8 cellular contexts compared by ENCODE assay signal in genomic region chr12:98592825-98593322, GRCh38. TPM values are rescaled to one million over a fixed set of nuclear protein-coding genes. Genes with fewer than 3 reads are reported as not detected.
DNase-seq lines count a peak whose midpoint lies in the region; ATAC-seq, FAIRE-seq and TF ChIP-seq lines count a peak whose summit lies in the region.

No MANE protein-coding gene starts in this region.

- peaks cover 38% of the 10 kb centered on the region for H3K36me3 Mint-ChIP-seq in activated CD4-positive, alpha-beta memory T cell treated with anti-CD3 and anti-CD28 coated beads, Interleukin-2, amount 10 ng/mL, durations not matched to agents 7 days and 5 days (ENCODE audit: low read depth)

- peak overlapping the region; percentile 50 to 74 for H3K9ac ChIP-seq in kidney (ENCODE audit: low read length in 2 of 2)

- H3K4me3 Mint-ChIP-seq in activated CD4-positive, alpha-beta memory T cell treated with anti-CD3 and anti-CD28 coated beads, Interleukin-2, amount 10 ng/mL, durations not matched to agents 7 days and 5 days, result peak overlapping the region; percentile 86

- H3K27ac ChIP-seq in C4-2B, result peak overlapping the region; percentile 99
- H3K27ac ChIP-seq in kidney (ENCODE audit: low read depth in 2 of 2, low read length in 2 of 2), result peak overlapping the region; percentile 80 to 83
- peak overlapping the region; percentile 78 to 90 for H3K27ac ChIP-seq in thoracic aorta

- ATAC-seq in HG03378 (IDR thresholded peaks at IDR 0.05; ENCODE audit: unreplicated experiment) (peak; percentile 2), thoracic aorta (ENCODE audit: insufficient number of reproducible peaks, low FRiP score, low read depth) (no peak), HG03108 (IDR thresholded peaks at IDR 0.05; ENCODE audit: unreplicated experiment) (no peak), GM18502 (IDR thresholded peaks at IDR 0.05; ENCODE audit: poor library complexity, unreplicated experiment) (no peak)

- no peaks in the 10 kb centered on the region for H3K27me3 ChIP-seq in thoracic aorta (replicated peaks; ENCODE audit: insufficient read depth)

- peaks cover 0 to 4% of the 10 kb centered on the region in 2 donors for H3K4me1 ChIP-seq in kidney (ENCODE audit: control insufficient read depth in 1 of 2, insufficient read depth in 1 of 2, low read depth in 1 of 2, low read length in 2 of 2)
- H3K4me1 ChIP-seq in thoracic aorta (ENCODE audit: control insufficient read depth in 1 of 2, low read depth in 2 of 2), result peaks cover 14 to 20% of the 10 kb centered on the region in 2 donors

- H3K9me3 ChIP-seq in kidney (ENCODE audit: control insufficient read depth in 1 of 2, low read length in 2 of 2) (no peaks in the 10 kb centered on the region), thoracic aorta (no peaks in the 10 kb centered on the region)

- FAIRE-seq in kidney (lab: Jason Lieb, UNC), result no peak

- peak overlapping the region; percentile 97 for H3K27ac Mint-ChIP-seq in activated CD4-positive, alpha-beta memory T cell treated with anti-CD3 and anti-CD28 coated beads, Interleukin-2, amount 10 ng/mL, durations not matched to agents 7 days and 5 days

- DNase-seq in activated CD4-positive, alpha-beta memory T cell treated with anti-CD3 and anti-CD28 coated beads, Interleukin-2, amount 10 ng/mL, durations not matched to agents 7 days and 5 days, result no peak
- DNase-seq in kidney, result no peak
- DNase-seq in thoracic aorta (ENCODE audit: low spot score), result no peak
- DNase-seq in NCI-H446 treated with DMSO at 0.1 percent for 48 hours (lab: John Stamatoyannopoulos, UW), result no peak

- intact Hi-C loops in kidney (cut with DNase I), result loop anchor here (10.0 kb wide), 1 partner anchor 52 kb away; the partner anchor contains the start of genes APAF1 and IKBIP

- H3K4me3 ChIP-seq in kidney (ENCODE audit: low read length in 2 of 2) (peak overlapping the region; percentile 76 to 96), thoracic aorta (peak overlapping the region; percentile 99)

- POLR2A ChIA-PET in activated CD4-positive, alpha-beta memory T cell treated with anti-CD3 and anti-CD28 coated beads, Interleukin-2, amount 10 ng/mL, durations not matched to agents 7 days and 5 days (lab: Charles Lee), result interaction anchor here (0.6 to 7.6 kb wide), 26 partner anchors 8 to 1608 kb away, joined by 3 to 156 read pairs (median 6); partner anchors contain the start of genes ACTR6, APAF1, IKBIP and TMPO

- TF ChIP-seq CTCF in C4-2B (conservative IDR thresholded peaks at IDR 0.05), result no peak
- TF ChIP-seq CTCF in kidney (IDR thresholded peaks at IDR 0.05; ENCODE audit: borderline replicate concordance, extremely low read depth, insufficient read depth), result no peak
- TF ChIP-seq CTCF in thoracic aorta (IDR thresholded peaks at IDR 0.05), result no peak

- no peaks in the 10 kb centered on the region for H3K9me3 Mint-ChIP-seq in activated CD4-positive, alpha-beta memory T cell treated with anti-CD3 and anti-CD28 coated beads, Interleukin-2, amount 10 ng/mL, durations not matched to agents 7 days and 5 days

- H3K36me3 ChIP-seq in kidney (ENCODE audit: control insufficient read depth in 1 of 2, insufficient read depth in 2 of 2, low read length in 2 of 2) (peaks cover 2 to 14% of the 10 kb centered on the region in 2 donors), thoracic aorta (no peaks in the 10 kb centered on the region)

- CTCF ChIA-PET in activated CD4-positive, alpha-beta memory T cell treated with anti-CD3 and anti-CD28 coated beads, Interleukin-2, amount 10 ng/mL, durations not matched to agents 7 days and 5 days (lab: Charles Lee), result interaction anchor here (0.9 to 6.5 kb wide), 9 partner anchors 26 to 167 kb away, joined by 3 to 48 read pairs (median 6); partner anchors contain the start of gene TMPO

- H3K4me1 Mint-ChIP-seq in activated CD4-positive, alpha-beta memory T cell treated with anti-CD3 and anti-CD28 coated beads, Interleukin-2, amount 10 ng/mL, durations not matched to agents 7 days and 5 days, result peaks cover 29% of the 10 kb centered on the region

- no peaks in the 10 kb centered on the region for H3K27me3 Mint-ChIP-seq in activated CD4-positive, alpha-beta memory T cell treated with anti-CD3 and anti-CD28 coated beads, Interleukin-2, amount 10 ng/mL, durations not matched to agents 7 days and 5 days

RNA-seq across cellular contexts. Expression of gene SLC25A3, which starts 0.6 kb away (rescaled TPM):
- total RNA-seq in activated CD4-positive, alpha-beta memory T cell treated with anti-CD3 and anti-CD28 coated beads, Interleukin-2, amount 10 ng/mL, durations not matched to agents 7 days and 5 days, result 100 to 1,000 TPM; 355 to 365 TPM
- total RNA-seq in kidney, result 418 TPM
- 684 TPM for polyA plus RNA-seq in kidney (ENCODE audit: insufficient read depth, low read depth, low replicate concordance)
- total RNA-seq in thoracic aorta, result 100 to 1,000 TPM; 362 to 445 TPM

RNA-seq across cellular contexts. Expression of gene IKBIP, which starts 51.7 kb away (rescaled TPM):
- total RNA-seq in activated CD4-positive, alpha-beta memory T cell treated with anti-CD3 and anti-CD28 coated beads, Interleukin-2, amount 10 ng/mL, durations not matched to agents 7 days and 5 days, result 10 to 100 TPM; 25.5 to 26.2 TPM
- total RNA-seq in kidney (10.9 TPM), thoracic aorta (10 to 100 TPM; 12.3 to 15.2 TPM)
- polyA plus RNA-seq in kidney (ENCODE audit: insufficient read depth, low read depth, low replicate concordance), result 5.9 TPM

RNA-seq across cellular contexts. Expression of gene APAF1, which starts 52.2 kb away (rescaled TPM):
- 10 to 100 TPM; 37.4 to 37.8 TPM for total RNA-seq in activated CD4-positive, alpha-beta memory T cell treated with anti-CD3 and anti-CD28 coated beads, Interleukin-2, amount 10 ng/mL, durations not matched to agents 7 days and 5 days
- total RNA-seq in kidney (16.1 TPM), thoracic aorta (10 to 100 TPM; 16.0 to 19.8 TPM)
- 4.6 TPM for polyA plus RNA-seq in kidney (ENCODE audit: insufficient read depth, low read depth, low replicate concordance)
